In the genomic region with DNA sequence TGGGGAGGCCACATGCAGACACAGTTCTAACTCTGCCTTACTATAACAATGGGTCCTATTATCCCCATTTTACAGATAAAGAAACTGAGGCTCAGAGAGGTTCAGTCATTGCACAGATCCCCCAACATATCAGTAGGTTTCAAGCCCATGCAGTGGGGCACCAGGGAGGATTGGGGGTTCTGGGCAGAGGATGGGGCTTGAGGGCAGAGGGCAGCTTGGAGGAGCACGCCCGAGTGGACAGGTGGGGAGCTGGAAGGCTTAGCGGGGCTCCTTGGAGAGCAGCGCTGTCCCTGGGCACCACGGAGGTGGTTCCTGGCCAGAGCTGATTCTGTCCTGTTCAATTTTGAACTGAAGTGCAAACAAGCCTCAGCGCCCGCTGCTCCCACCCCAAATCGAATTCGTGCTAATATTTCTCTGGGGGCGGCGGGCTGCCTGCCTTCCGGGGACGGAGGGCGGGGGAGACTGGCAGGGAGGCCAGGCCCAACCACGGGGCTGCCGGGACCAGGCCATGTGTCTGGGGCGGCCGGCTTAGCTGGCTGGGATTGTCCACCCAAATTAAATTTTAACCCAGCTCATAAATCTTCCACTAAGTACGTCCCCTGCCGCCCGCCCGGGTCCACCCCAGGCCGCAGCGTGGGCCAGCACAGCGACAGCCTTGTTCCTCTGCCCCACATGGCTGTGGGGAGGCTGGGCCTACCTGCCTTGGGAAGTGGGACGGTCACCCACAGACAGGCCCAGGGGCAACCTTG, we compare ENCODE assay signal across 1 cellular context.
TF ChIP-seq lines count a peak whose summit lies in the region.

No MANE protein-coding gene starts in this region.

TF ChIP-seq in HepG2, 621 proteins besides CTCF, POLR2A, EP300 and RAD21 (continues in another document):
- TF ChIP-seq ZBTB7B (CRISPR knock-in tag; IDR thresholded peaks at IDR 0.05) (no peak), DMAP1 (CRISPR knock-in tag; IDR thresholded peaks at IDR 0.05) (peak; percentile 17; the same call in 1 of the 2 replicates), ERF (CRISPR knock-in tag; IDR thresholded peaks at IDR 0.05) (0 out of 2 replicates have a peak, but pooled peaks have one; percentile 46), ARNTL (CRISPR knock-in tag; IDR thresholded peaks at IDR 0.05) (peak; percentile 95), ZNF839 (CRISPR knock-in tag; IDR thresholded peaks at IDR 0.05; ENCODE audit: borderline replicate concordance) (0 out of 2 replicates have a peak, but pooled peaks have one; percentile 16), PITX1 (CRISPR knock-in tag; IDR thresholded peaks at IDR 0.05) (peak; percentile 28; the same call in 1 of the 2 replicates), GZF1 (CRISPR knock-in tag; IDR thresholded peaks at IDR 0.05) (no peak), RFX5 (IDR thresholded peaks at IDR 0.05; ENCODE audit: low read depth, low read length) (no peak), MTF2 (CRISPR knock-in tag; IDR thresholded peaks at IDR 0.05; ENCODE audit: borderline replicate concordance) (0 out of 2 replicates have a peak, but pooled peaks have one; percentile 44), MTF1 (CRISPR knock-in tag; IDR thresholded peaks at IDR 0.05) (no peak), ZFX (CRISPR knock-in tag; IDR thresholded peaks at IDR 0.05; ENCODE audit: low read depth) (peak; percentile 81), TAF15 (IDR thresholded peaks at IDR 0.05; ENCODE audit: low read depth, low read length, poor library complexity, severe bottlenecking) (peak; percentile 50), SRSF4 (IDR thresholded peaks at IDR 0.05; ENCODE audit: low read depth, low read length, poor library complexity, severe bottlenecking) (no peak), LCORL (IDR thresholded peaks at IDR 0.05) (no peak), LCORL (CRISPR knock-in tag; IDR thresholded peaks at IDR 0.05) (peak; percentile 51; the same call in 1 of the 2 replicates), HNRNPL (IDR thresholded peaks at IDR 0.05; ENCODE audit: low read depth, low read length) (peak; percentile 77; the same call in 1 of the 2 replicates), ZMYM3 (CRISPR knock-in tag; IDR thresholded peaks at IDR 0.05) (peak; percentile 93), HDAC1 (CRISPR knock-in tag; IDR thresholded peaks at IDR 0.05) (0 out of 2 replicates have a peak, but pooled peaks have one; percentile 7), RXRA (CRISPR knock-in tag; IDR thresholded peaks at IDR 0.05) (peak; percentile 26; the same call in 1 of the 2 replicates), REPIN1 (CRISPR knock-in tag; IDR thresholded peaks at IDR 0.05; ENCODE audit: borderline replicate concordance, low read depth) (peak; percentile 46; the same call in 1 of the 2 replicates), AKAP8 (CRISPR knock-in tag; IDR thresholded peaks at IDR 0.05) (0 out of 2 replicates have a peak, but pooled peaks have one; percentile 35), SKI (IDR thresholded peaks at IDR 0.05; ENCODE audit: partially characterized antibody) (peak; percentile 16), PAX8 (CRISPR knock-in tag; IDR thresholded peaks at IDR 0.05; ENCODE audit: borderline replicate concordance) (no peak), RBFOX2 (IDR thresholded peaks at IDR 0.05; ENCODE audit: low read depth, low read length) (peak; percentile 52; the same call in 1 of the 2 replicates), FOXO1 (CRISPR knock-in tag; IDR thresholded peaks at IDR 0.05) (0 out of 2 replicates have a peak, but pooled peaks have one; percentile 23), IRF2 (CRISPR knock-in tag; IDR thresholded peaks at IDR 0.05) (no peak), SOX6 (IDR thresholded peaks at IDR 0.05) (no peak), SOX6 (CRISPR knock-in tag; IDR thresholded peaks at IDR 0.05) (no peak), MIXL1 (CRISPR knock-in tag; IDR thresholded peaks at IDR 0.05) (peak; percentile 37; the same call in 1 of the 2 replicates), ZSCAN31 (CRISPR knock-in tag; IDR thresholded peaks at IDR 0.05; ENCODE audit: low read depth) (no peak), ZFP41 (CRISPR knock-in tag; IDR thresholded peaks at IDR 0.05; ENCODE audit: borderline replicate concordance) (no peak), STAG1 (CRISPR knock-in tag; IDR thresholded peaks at IDR 0.05) (no peak; the same call in 1 of the 2 replicates), CHD4 (IDR thresholded peaks at IDR 0.05; ENCODE audit: borderline replicate concordance, low read length) (no peak; the same call in 1 of the 2 replicates)
- TF ChIP-seq, protein P1, sequence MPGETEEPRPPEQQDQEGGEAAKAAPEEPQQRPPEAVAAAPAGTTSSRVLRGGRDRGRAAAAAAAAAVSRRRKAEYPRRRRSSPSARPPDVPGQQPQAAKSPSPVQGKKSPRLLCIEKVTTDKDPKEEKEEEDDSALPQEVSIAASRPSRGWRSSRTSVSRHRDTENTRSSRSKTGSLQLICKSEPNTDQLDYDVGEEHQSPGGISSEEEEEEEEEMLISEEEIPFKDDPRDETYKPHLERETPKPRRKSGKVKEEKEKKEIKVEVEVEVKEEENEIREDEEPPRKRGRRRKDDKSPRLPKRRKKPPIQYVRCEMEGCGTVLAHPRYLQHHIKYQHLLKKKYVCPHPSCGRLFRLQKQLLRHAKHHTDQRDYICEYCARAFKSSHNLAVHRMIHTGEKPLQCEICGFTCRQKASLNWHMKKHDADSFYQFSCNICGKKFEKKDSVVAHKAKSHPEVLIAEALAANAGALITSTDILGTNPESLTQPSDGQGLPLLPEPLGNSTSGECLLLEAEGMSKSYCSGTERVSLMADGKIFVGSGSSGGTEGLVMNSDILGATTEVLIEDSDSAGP (CRISPR knock-in tag; IDR thresholded peaks at IDR 0.05; ENCODE audit: borderline replicate concordance) = peak; percentile 51; the same call in 1 of the 2 replicates
- TF ChIP-seq, protein P2, sequence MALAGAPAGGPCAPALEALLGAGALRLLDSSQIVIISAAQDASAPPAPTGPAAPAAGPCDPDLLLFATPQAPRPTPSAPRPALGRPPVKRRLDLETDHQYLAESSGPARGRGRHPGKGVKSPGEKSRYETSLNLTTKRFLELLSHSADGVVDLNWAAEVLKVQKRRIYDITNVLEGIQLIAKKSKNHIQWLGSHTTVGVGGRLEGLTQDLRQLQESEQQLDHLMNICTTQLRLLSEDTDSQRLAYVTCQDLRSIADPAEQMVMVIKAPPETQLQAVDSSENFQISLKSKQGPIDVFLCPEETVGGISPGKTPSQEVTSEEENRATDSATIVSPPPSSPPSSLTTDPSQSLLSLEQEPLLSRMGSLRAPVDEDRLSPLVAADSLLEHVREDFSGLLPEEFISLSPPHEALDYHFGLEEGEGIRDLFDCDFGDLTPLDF (CRISPR knock-in tag; IDR thresholded peaks at IDR 0.05) = no peak
- TF ChIP-seq, protein P3, sequence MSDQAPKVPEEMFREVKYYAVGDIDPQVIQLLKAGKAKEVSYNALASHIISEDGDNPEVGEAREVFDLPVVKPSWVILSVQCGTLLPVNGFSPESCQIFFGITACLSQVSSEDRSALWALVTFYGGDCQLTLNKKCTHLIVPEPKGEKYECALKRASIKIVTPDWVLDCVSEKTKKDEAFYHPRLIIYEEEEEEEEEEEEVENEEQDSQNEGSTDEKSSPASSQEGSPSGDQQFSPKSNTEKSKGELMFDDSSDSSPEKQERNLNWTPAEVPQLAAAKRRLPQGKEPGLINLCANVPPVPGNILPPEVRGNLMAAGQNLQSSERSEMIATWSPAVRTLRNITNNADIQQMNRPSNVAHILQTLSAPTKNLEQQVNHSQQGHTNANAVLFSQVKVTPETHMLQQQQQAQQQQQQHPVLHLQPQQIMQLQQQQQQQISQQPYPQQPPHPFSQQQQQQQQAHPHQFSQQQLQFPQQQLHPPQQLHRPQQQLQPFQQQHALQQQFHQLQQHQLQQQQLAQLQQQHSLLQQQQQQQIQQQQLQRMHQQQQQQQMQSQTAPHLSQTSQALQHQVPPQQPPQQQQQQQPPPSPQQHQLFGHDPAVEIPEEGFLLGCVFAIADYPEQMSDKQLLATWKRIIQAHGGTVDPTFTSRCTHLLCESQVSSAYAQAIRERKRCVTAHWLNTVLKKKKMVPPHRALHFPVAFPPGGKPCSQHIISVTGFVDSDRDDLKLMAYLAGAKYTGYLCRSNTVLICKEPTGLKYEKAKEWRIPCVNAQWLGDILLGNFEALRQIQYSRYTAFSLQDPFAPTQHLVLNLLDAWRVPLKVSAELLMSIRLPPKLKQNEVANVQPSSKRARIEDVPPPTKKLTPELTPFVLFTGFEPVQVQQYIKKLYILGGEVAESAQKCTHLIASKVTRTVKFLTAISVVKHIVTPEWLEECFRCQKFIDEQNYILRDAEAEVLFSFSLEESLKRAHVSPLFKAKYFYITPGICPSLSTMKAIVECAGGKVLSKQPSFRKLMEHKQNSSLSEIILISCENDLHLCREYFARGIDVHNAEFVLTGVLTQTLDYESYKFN (CRISPR knock-in tag; conservative IDR thresholded peaks at IDR 0.05) = peak; percentile 50
- TF ChIP-seq, protein P4, sequence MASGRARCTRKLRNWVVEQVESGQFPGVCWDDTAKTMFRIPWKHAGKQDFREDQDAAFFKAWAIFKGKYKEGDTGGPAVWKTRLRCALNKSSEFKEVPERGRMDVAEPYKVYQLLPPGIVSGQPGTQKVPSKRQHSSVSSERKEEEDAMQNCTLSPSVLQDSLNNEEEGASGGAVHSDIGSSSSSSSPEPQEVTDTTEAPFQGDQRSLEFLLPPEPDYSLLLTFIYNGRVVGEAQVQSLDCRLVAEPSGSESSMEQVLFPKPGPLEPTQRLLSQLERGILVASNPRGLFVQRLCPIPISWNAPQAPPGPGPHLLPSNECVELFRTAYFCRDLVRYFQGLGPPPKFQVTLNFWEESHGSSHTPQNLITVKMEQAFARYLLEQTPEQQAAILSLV (CRISPR knock-in tag; IDR thresholded peaks at IDR 0.05; ENCODE audit: borderline replicate concordance) = 0 out of 2 replicates have a peak, but pooled peaks have one; percentile 46
- TF ChIP-seq, protein P5, sequence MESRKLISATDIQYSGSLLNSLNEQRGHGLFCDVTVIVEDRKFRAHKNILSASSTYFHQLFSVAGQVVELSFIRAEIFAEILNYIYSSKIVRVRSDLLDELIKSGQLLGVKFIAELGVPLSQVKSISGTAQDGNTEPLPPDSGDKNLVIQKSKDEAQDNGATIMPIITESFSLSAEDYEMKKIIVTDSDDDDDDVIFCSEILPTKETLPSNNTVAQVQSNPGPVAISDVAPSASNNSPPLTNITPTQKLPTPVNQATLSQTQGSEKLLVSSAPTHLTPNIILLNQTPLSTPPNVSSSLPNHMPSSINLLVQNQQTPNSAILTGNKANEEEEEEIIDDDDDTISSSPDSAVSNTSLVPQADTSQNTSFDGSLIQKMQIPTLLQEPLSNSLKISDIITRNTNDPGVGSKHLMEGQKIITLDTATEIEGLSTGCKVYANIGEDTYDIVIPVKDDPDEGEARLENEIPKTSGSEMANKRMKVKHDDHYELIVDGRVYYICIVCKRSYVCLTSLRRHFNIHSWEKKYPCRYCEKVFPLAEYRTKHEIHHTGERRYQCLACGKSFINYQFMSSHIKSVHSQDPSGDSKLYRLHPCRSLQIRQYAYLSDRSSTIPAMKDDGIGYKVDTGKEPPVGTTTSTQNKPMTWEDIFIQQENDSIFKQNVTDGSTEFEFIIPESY (CRISPR knock-in tag; IDR thresholded peaks at IDR 0.05) = peak; percentile 24; the same call in 1 of the 2 replicates
- TF ChIP-seq, protein P6, sequence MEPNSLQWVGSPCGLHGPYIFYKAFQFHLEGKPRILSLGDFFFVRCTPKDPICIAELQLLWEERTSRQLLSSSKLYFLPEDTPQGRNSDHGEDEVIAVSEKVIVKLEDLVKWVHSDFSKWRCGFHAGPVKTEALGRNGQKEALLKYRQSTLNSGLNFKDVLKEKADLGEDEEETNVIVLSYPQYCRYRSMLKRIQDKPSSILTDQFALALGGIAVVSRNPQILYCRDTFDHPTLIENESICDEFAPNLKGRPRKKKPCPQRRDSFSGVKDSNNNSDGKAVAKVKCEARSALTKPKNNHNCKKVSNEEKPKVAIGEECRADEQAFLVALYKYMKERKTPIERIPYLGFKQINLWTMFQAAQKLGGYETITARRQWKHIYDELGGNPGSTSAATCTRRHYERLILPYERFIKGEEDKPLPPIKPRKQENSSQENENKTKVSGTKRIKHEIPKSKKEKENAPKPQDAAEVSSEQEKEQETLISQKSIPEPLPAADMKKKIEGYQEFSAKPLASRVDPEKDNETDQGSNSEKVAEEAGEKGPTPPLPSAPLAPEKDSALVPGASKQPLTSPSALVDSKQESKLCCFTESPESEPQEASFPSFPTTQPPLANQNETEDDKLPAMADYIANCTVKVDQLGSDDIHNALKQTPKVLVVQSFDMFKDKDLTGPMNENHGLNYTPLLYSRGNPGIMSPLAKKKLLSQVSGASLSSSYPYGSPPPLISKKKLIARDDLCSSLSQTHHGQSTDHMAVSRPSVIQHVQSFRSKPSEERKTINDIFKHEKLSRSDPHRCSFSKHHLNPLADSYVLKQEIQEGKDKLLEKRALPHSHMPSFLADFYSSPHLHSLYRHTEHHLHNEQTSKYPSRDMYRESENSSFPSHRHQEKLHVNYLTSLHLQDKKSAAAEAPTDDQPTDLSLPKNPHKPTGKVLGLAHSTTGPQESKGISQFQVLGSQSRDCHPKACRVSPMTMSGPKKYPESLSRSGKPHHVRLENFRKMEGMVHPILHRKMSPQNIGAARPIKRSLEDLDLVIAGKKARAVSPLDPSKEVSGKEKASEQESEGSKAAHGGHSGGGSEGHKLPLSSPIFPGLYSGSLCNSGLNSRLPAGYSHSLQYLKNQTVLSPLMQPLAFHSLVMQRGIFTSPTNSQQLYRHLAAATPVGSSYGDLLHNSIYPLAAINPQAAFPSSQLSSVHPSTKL (CRISPR knock-in tag; IDR thresholded peaks at IDR 0.05) = peak; percentile 19; the same call in 1 of the 2 replicates
- TF ChIP-seq, protein P7, sequence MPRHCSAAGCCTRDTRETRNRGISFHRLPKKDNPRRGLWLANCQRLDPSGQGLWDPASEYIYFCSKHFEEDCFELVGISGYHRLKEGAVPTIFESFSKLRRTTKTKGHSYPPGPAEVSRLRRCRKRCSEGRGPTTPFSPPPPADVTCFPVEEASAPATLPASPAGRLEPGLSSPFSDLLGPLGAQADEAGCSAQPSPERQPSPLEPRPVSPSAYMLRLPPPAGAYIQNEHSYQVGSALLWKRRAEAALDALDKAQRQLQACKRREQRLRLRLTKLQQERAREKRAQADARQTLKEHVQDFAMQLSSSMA (CRISPR knock-in tag; IDR thresholded peaks at IDR 0.05) = no peak
- TF ChIP-seq, protein P8, sequence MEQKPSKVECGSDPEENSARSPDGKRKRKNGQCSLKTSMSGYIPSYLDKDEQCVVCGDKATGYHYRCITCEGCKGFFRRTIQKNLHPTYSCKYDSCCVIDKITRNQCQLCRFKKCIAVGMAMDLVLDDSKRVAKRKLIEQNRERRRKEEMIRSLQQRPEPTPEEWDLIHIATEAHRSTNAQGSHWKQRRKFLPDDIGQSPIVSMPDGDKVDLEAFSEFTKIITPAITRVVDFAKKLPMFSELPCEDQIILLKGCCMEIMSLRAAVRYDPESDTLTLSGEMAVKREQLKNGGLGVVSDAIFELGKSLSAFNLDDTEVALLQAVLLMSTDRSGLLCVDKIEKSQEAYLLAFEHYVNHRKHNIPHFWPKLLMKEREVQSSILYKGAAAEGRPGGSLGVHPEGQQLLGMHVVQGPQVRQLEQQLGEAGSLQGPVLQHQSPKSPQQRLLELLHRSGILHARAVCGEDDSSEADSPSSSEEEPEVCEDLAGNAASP (CRISPR knock-in tag; IDR thresholded peaks at IDR 0.05; ENCODE audit: borderline replicate concordance) = peak; percentile 52; the same call in 1 of the 2 replicates
